In the genomic region with DNA sequence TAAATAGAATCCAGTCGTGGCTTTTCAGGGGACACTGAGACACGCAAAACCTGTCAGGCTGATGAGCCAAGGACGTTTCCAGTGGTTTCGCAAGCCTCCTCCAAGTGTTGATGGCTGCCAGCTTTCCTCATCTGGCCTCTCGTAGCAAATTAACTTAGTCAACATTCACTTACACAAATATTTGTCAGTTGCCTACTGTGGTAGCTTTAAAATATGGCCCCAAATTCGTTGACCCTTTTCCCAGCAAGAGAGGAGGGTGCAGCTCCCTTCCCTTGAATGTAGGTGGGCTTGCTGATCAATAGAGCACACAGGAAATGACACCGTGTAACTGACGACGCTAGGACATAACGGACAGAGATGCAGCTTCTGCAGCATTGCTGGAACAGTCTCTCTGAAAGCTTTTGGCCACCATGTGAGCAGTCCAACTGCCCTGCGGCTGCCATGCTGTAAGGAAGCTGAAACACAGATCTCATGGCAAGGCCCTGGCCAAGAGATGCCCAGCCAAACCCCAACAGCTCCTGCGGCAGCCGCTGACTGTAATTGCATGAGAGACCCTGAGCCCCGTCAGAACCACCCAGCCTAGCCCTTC, we compare ENCODE assay signal across 1 cellular context.
TF ChIP-seq lines count a peak whose summit lies in the region.

No MANE protein-coding gene starts in this region.

TF ChIP-seq in GM23338, 12 proteins besides CTCF, POLR2A, EP300 and RAD21 (continued from another document):
- TF ChIP-seq, protein P1, sequence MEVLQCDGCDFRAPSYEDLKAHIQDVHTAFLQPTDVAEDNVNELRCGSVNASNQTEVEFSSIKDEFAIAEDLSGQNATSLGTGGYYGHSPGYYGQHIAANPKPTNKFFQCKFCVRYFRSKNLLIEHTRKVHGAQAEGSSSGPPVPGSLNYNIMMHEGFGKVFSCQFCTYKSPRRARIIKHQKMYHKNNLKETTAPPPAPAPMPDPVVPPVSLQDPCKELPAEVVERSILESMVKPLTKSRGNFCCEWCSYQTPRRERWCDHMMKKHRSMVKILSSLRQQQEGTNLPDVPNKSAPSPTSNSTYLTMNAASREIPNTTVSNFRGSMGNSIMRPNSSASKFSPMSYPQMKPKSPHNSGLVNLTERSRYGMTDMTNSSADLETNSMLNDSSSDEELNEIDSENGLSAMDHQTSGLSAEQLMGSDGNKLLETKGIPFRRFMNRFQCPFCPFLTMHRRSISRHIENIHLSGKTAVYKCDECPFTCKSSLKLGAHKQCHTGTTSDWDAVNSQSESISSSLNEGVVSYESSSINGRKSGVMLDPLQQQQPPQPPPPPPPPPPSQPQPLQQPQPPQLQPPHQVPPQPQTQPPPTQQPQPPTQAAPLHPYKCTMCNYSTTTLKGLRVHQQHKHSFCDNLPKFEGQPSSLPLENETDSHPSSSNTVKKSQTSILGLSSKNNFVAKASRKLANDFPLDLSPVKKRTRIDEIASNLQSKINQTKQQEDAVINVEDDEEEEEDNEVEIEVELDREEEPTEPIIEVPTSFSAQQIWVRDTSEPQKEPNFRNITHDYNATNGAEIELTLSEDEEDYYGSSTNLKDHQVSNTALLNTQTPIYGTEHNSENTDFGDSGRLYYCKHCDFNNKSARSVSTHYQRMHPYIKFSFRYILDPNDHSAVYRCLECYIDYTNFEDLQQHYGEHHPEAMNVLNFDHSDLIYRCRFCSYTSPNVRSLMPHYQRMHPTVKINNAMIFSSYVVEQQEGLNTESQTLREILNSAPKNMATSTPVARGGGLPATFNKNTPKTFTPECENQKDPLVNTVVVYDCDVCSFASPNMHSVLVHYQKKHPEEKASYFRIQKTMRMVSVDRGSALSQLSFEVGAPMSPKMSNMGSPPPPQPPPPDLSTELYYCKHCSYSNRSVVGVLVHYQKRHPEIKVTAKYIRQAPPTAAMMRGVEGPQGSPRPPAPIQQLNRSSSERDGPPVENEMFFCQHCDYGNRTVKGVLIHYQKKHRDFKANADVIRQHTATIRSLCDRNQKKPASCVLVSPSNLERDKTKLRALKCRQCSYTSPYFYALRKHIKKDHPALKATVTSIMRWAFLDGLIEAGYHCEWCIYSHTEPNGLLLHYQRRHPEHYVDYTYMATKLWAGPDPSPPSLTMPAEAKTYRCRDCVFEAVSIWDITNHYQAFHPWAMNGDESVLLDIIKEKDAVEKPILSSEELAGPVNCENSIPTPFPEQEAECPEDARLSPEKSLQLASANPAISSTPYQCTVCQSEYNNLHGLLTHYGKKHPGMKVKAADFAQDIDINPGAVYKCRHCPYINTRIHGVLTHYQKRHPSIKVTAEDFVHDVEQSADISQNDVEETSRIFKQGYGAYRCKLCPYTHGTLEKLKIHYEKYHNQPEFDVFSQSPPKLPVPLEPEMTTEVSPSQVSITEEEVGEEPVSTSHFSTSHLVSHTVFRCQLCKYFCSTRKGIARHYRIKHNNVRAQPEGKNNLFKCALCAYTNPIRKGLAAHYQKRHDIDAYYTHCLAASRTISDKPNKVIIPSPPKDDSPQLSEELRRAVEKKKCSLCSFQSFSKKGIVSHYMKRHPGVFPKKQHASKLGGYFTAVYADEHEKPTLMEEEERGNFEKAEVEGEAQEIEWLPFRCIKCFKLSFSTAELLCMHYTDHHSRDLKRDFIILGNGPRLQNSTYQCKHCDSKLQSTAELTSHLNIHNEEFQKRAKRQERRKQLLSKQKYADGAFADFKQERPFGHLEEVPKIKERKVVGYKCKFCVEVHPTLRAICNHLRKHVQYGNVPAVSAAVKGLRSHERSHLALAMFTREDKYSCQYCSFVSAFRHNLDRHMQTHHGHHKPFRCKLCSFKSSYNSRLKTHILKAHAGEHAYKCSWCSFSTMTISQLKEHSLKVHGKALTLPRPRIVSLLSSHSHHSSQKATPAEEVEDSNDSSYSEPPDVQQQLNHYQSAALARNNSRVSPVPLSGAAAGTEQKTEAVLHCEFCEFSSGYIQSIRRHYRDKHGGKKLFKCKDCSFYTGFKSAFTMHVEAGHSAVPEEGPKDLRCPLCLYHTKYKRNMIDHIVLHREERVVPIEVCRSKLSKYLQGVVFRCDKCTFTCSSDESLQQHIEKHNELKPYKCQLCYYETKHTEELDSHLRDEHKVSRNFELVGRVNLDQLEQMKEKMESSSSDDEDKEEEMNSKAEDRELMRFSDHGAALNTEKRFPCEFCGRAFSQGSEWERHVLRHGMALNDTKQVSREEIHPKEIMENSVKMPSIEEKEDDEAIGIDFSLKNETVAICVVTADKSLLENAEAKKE (CRISPR knock-in tag; IDR thresholded peaks at IDR 0.05) = no peak
- TF ChIP-seq, protein P2, sequence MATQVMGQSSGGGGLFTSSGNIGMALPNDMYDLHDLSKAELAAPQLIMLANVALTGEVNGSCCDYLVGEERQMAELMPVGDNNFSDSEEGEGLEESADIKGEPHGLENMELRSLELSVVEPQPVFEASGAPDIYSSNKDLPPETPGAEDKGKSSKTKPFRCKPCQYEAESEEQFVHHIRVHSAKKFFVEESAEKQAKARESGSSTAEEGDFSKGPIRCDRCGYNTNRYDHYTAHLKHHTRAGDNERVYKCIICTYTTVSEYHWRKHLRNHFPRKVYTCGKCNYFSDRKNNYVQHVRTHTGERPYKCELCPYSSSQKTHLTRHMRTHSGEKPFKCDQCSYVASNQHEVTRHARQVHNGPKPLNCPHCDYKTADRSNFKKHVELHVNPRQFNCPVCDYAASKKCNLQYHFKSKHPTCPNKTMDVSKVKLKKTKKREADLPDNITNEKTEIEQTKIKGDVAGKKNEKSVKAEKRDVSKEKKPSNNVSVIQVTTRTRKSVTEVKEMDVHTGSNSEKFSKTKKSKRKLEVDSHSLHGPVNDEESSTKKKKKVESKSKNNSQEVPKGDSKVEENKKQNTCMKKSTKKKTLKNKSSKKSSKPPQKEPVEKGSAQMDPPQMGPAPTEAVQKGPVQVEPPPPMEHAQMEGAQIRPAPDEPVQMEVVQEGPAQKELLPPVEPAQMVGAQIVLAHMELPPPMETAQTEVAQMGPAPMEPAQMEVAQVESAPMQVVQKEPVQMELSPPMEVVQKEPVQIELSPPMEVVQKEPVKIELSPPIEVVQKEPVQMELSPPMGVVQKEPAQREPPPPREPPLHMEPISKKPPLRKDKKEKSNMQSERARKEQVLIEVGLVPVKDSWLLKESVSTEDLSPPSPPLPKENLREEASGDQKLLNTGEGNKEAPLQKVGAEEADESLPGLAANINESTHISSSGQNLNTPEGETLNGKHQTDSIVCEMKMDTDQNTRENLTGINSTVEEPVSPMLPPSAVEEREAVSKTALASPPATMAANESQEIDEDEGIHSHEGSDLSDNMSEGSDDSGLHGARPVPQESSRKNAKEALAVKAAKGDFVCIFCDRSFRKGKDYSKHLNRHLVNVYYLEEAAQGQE (IDR thresholded peaks at IDR 0.05; ENCODE audit: unreplicated experiment) = no peak
- TF ChIP-seq CREB1 (CRISPR knock-in tag; IDR thresholded peaks at IDR 0.05; ENCODE audit: low read depth) = no peak
- no peak for TF ChIP-seq STAT1 (IDR thresholded peaks at IDR 0.05; ENCODE audit: unreplicated experiment)
- no peak for TF ChIP-seq EZH2 (IDR thresholded peaks at IDR 0.05; ENCODE audit: low read depth, unreplicated experiment)
- no peak for TF ChIP-seq NANOG (IDR thresholded peaks at IDR 0.05; ENCODE audit: borderline replicate concordance)
- no peak for TF ChIP-seq JUNB (IDR thresholded peaks at IDR 0.05; ENCODE audit: unreplicated experiment)
- no peak for TF ChIP-seq POLR2AphosphoS5 (IDR thresholded peaks at IDR 0.05; ENCODE audit: low read depth)
- no peak for TF ChIP-seq EZH2phosphoT487 (IDR thresholded peaks at IDR 0.05; ENCODE audit: unreplicated experiment)
- no peak for TF ChIP-seq ZNF114 (CRISPR knock-in tag; IDR thresholded peaks at IDR 0.05)
